Comparison of ENCODE assay signal across 8 cellular contexts in the genomic region with DNA sequence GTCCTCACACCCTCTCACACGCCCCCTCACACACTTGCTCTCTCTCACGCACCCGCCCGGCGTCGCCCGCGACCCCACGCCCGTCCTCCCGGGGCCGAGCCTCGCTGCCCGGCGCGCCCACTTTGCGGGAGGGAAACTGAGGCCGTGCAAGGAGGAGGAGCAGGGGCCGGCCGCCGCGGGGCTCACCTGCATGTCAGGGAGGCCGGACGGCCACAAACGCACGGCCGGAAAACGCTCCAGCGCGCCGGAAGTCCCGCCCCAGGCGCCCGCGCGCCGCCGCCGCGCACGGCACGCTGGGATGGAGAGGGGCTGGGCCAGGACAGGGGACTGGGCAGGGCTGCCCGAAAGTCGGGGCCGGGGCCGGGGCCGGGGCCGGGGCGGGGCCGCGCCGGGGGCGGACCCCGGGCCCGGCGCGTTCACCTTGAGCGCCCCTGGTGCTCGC. TPM values are rescaled to one million over a fixed set of nuclear protein-coding genes. Genes with fewer than 3 reads are reported as not detected.
DNase-seq lines count a peak whose midpoint lies in the region; ATAC-seq and TF ChIP-seq lines count a peak whose summit lies in the region.

A gene (minus strand): TSS at position 222 of the 442 bp plus-strand sequence. CDS start 5,994 bp downstream, outside the sequence.

- peak within 1 kb of the TSS; percentile 88 to 95 (median 92) for H3K4me3 Mint-ChIP-seq in CD4-positive, CD25-positive, alpha-beta regulatory T cell
- peak within 1 kb of the TSS; percentile 84 for H3K4me3 Mint-ChIP-seq in endodermal cell

- H3K27me3 ChIP-seq in CD4-positive, CD25-positive, alpha-beta regulatory T cell (ENCODE audit: control insufficient read depth, insufficient read depth, low read length) = no peaks in the 10 kb centered on the region
- H3K27me3 ChIP-seq in HL-60 (ENCODE audit: insufficient read depth, poor library complexity, severe bottlenecking) (no peaks in the 10 kb centered on the region), endodermal cell (ENCODE audit: control insufficient read depth, insufficient read depth, low read length, poor library complexity, severe bottlenecking) (no peaks in the 10 kb centered on the region)

- peak within 1 kb of the TSS; percentile 55 for H3K27ac ChIP-seq in CD4-positive, CD25-positive, alpha-beta regulatory T cell (ENCODE audit: insufficient read depth, low read length, poor library complexity, severe bottlenecking)
- H3K27ac ChIP-seq in HL-60 (replicated peaks) = peak within 1 kb of the TSS; percentile 83
- peak within 1 kb of the TSS; percentile 44 for H3K27ac ChIP-seq in endodermal cell (ENCODE audit: low read depth, low read length)
- H3K27ac ChIP-seq in mesodermal cell (ENCODE audit: low read depth, low read length, severe bottlenecking) = peak within 1 kb of the TSS; percentile 72

- H3K4me3 ChIP-seq in CD4-positive, CD25-positive, alpha-beta regulatory T cell (ENCODE audit: low read depth, low read length) = no peak within 1 kb of the TSS
- peak within 1 kb of the TSS; percentile 87 for H3K4me3 ChIP-seq in HL-60 (replicated peaks; ENCODE audit: insufficient read depth, low read length)
- peak within 1 kb of the TSS; percentile 83 for H3K4me3 ChIP-seq in endodermal cell (ENCODE audit: low read length)
- peak within 1 kb of the TSS; percentile 97 for H3K4me3 ChIP-seq in mesodermal cell (ENCODE audit: extremely low read depth, insufficient read depth, low read length, poor library complexity, severe bottlenecking)

- H3K9me3 Mint-ChIP-seq in CD4-positive, CD25-positive, alpha-beta regulatory T cell = no peaks in the 10 kb centered on the region
- H3K9me3 Mint-ChIP-seq in endodermal cell = no peaks in the 10 kb centered on the region

- H3K4me1 ChIP-seq in CD4-positive, CD25-positive, alpha-beta regulatory T cell (ENCODE audit: control insufficient read depth, insufficient read depth, low read length, poor library complexity, severe bottlenecking) = peaks cover 14% of the 10 kb centered on the region
- H3K4me1 ChIP-seq in endodermal cell (ENCODE audit: control insufficient read depth, insufficient read depth, low read length) (peaks cover 6% of the 10 kb centered on the region), mesodermal cell (ENCODE audit: control insufficient read depth, insufficient read depth, low read length, poor library complexity, severe bottlenecking) (peaks cover 8% of the 10 kb centered on the region)

- H3K9ac ChIP-seq in endodermal cell (ENCODE audit: extremely low read depth, low read length, poor library complexity, severe bottlenecking) = peak within 1 kb of the TSS; percentile 57

- H3K9me3 ChIP-seq in CD4-positive, CD25-positive, alpha-beta regulatory T cell (ENCODE audit: control insufficient read depth in 2 of 2, low read length in 2 of 2) = no peaks in the 10 kb centered on the region
- H3K9me3 ChIP-seq in endodermal cell (ENCODE audit: control insufficient read depth, low read length) = no peaks in the 10 kb centered on the region
- H3K9me3 ChIP-seq in mesodermal cell (ENCODE audit: control insufficient read depth, low read length) = no peaks in the 10 kb centered on the region

- peaks cover 2% of the 10 kb centered on the region for H3K36me3 Mint-ChIP-seq in CD4-positive, CD25-positive, alpha-beta regulatory T cell
- peaks cover 10% of the 10 kb centered on the region for H3K36me3 Mint-ChIP-seq in endodermal cell (ENCODE audit: low read depth)

- H3K4me1 Mint-ChIP-seq in CD4-positive, CD25-positive, alpha-beta regulatory T cell = peaks cover 0 to 35% (median 8%) of the 10 kb centered on the region in 4 donors
- peaks cover 6% of the 10 kb centered on the region for H3K4me1 Mint-ChIP-seq in endodermal cell

- DNase-seq in CD4-positive, CD25-positive, alpha-beta regulatory T cell = peak; percentile 75 to 85 (median 77)
- DNase-seq in HL-60 (ENCODE audit: low read depth in 1 of 2, low spot score in 1 of 2) = peak; percentile 72 to 85
- peak; percentile 73 to 94 for DNase-seq in NOMO-1 (lab: John Stamatoyannopoulos, UW; ENCODE audit: unreplicated experiment in 2 of 2)
- peak; percentile 69 to 88 (median 76) for DNase-seq in activated CD8-positive, alpha-beta memory T cell treated with anti-CD3 and anti-CD28 coated beads for 48 hours (ENCODE audit: low read depth in 2 of 3, low spot score in 2 of 3)
- peak; percentile 98 for DNase-seq in endodermal cell
- peak; percentile 65 to 73 for DNase-seq in stimulated activated CD8-positive, alpha-beta memory T cell treated with anti-CD3 and anti-CD28 coated beads, Interleukin-15, amount 100 ng/mL, for 4 hours (ENCODE audit: low read depth in 2 of 2)

- no peaks in the 10 kb centered on the region for H3K36me3 ChIP-seq in CD4-positive, CD25-positive, alpha-beta regulatory T cell (ENCODE audit: control insufficient read depth, insufficient read depth, low read length)
- H3K36me3 ChIP-seq in endodermal cell (ENCODE audit: control insufficient read depth, insufficient read depth, low read length) (peaks cover 6% of the 10 kb centered on the region), mesodermal cell (ENCODE audit: control insufficient read depth, insufficient read depth, low read length) (peaks cover 19% of the 10 kb centered on the region)

- WGBS in endodermal cell (ENCODE audit: insufficient coverage in 1 of 2, insufficient read length in 1 of 2), 2 experiments = 0% methylated on average over 25 to 59 of the region's 59 CpGs
- 0% methylated on average over 26 to 30 of the region's 59 CpGs for WGBS in mesodermal cell (ENCODE audit: insufficient coverage in 2 of 2), 2 experiments

- TF ChIP-seq CTCF in HL-60 (IDR thresholded peaks at IDR 0.05; ENCODE audit: insufficient read depth, low read length) = no peak
- no peak for TF ChIP-seq CTCF in endodermal cell (conservative IDR thresholded peaks at IDR 0.05)

- H3K27ac Mint-ChIP-seq in CD4-positive, CD25-positive, alpha-beta regulatory T cell = peak within 1 kb of the TSS; percentile 78 to 94 (median 92)
- peak within 1 kb of the TSS; percentile 74 for H3K27ac Mint-ChIP-seq in endodermal cell

- H3K27me3 Mint-ChIP-seq in CD4-positive, CD25-positive, alpha-beta regulatory T cell = no peaks in the 10 kb centered on the region
- no peaks in the 10 kb centered on the region for H3K27me3 Mint-ChIP-seq in endodermal cell (ENCODE audit: insufficient read depth)

- peak; percentile 96 to 97 for ATAC-seq in CD4-positive, CD25-positive, alpha-beta regulatory T cell (ENCODE audit: low read depth in 2 of 2)
- ATAC-seq in GM19455 (IDR thresholded peaks at IDR 0.05; ENCODE audit: unreplicated experiment) = peak; percentile 81

RNA-seq across cellular contexts. Expression of the gene that starts here (rescaled TPM):
- total RNA-seq in CD4-positive, CD25-positive, alpha-beta regulatory T cell = 28.7 TPM
- polyA plus RNA-seq in CD4-positive, CD25-positive, alpha-beta regulatory T cell = 10 to 100 TPM; 40.2 to 50.6 (median 47.7) TPM
- total RNA-seq in endodermal cell = 10 to 100 TPM; 82.0 to 83.5 TPM
- polyA plus RNA-seq in endodermal cell (2013, experiment 1 of 2) = 63.9 TPM
- 63.6 TPM for polyA plus RNA-seq in endodermal cell (2013, experiment 2 of 2)
- 83.5 TPM for polyA plus RNA-seq in mesodermal cell (2013, experiment 1 of 2)
- 70.4 TPM for polyA plus RNA-seq in mesodermal cell (2013, experiment 2 of 2)
